23 cellular contexts compared by ENCODE assay signal in genomic region chr2:15701326-15701907, GRCh38.
DNase-seq lines count a peak whose midpoint lies in the region; ATAC-seq and TF ChIP-seq lines count a peak whose summit lies in the region.
"Had no signal": no experiment of that assay in that cellular context is flagged by ENCODE, and none has a peak within 500 bp of the region (broad histone marks: within the 10 kb centered on the region; RNA-seq: fewer than 3 reads in every experiment).

No MANE protein-coding gene starts in this region.

- no peaks in the 10 kb centered on the region for H3K27me3 Mint-ChIP-seq in neural crest cell (ENCODE audit: low read depth)
- peaks cover 2% of the 10 kb centered on the region for H3K27me3 Mint-ChIP-seq in activated CD4-positive, alpha-beta T cell treated with anti-CD3 and anti-CD28 coated beads, Interleukin-2, amount 10 ng/mL, durations not matched to agents 7 days and 5 days
- H3K27me3 Mint-ChIP-seq: CD4-positive, CD25-positive, alpha-beta regulatory T cell had no signal

- peak overlapping the region in 1 of 2 donors; percentile 6 for H3K9ac ChIP-seq in colonic mucosa (ENCODE audit: low read depth in 2 of 2, low read length in 2 of 2)

- H3K36me3 ChIP-seq in colonic mucosa (no peaks in the 10 kb centered on the region), spleen (no peaks in the 10 kb centered on the region)
- H3K36me3 ChIP-seq: BE2C had no signal

- H3K4me3 Mint-ChIP-seq in neural crest cell = no peak overlapping the region
- no peak overlapping the region for H3K4me3 Mint-ChIP-seq in activated CD4-positive, alpha-beta T cell treated with anti-CD3 and anti-CD28 coated beads, Interleukin-2, amount 10 ng/mL, durations not matched to agents 7 days and 5 days
- H3K4me3 Mint-ChIP-seq: CD4-positive, CD25-positive, alpha-beta regulatory T cell; CD8-positive, alpha-beta memory T cell; GM23338; HFFc6 had no signal

- H3K4me3 ChIP-seq in colonic mucosa (no peak overlapping the region), spleen (no peak overlapping the region)
- H3K4me3 ChIP-seq: GM23338 had no signal

- peaks cover 2% of the 10 kb centered on the region for H3K9me3 Mint-ChIP-seq in neural crest cell
- no peaks in the 10 kb centered on the region for H3K9me3 Mint-ChIP-seq in activated CD4-positive, alpha-beta T cell treated with anti-CD3 and anti-CD28 coated beads, Interleukin-2, amount 10 ng/mL, durations not matched to agents 7 days and 5 days
- H3K9me3 Mint-ChIP-seq: GM23338, HFFc6 had no signal

- POLR2A ChIA-PET in activated CD4-positive, alpha-beta T cell treated with anti-CD3 and anti-CD28 coated beads, Interleukin-2, amount 10 ng/mL, durations not matched to agents 7 days and 5 days (lab: Charles Lee) = no interaction called here

- no peaks in the 10 kb centered on the region for H3K36me3 Mint-ChIP-seq in neural crest cell (ENCODE audit: low read depth)
- no peaks in the 10 kb centered on the region for H3K36me3 Mint-ChIP-seq in activated CD4-positive, alpha-beta T cell treated with anti-CD3 and anti-CD28 coated beads, Interleukin-2, amount 10 ng/mL, durations not matched to agents 7 days and 5 days (ENCODE audit: low read depth)
- H3K36me3 Mint-ChIP-seq: CD4-positive, CD25-positive, alpha-beta regulatory T cell; CD8-positive, alpha-beta memory T cell had no signal

- H3K27me3 ChIP-seq in colonic mucosa (no peaks in the 10 kb centered on the region), spleen (replicated peaks in 1 of 7) (no peaks in the 10 kb centered on the region)
- H3K27me3 ChIP-seq: BE2C had no signal

- no peak for TF ChIP-seq POLR2A in spleen (IDR thresholded peaks at IDR 0.05)

- CTCF ChIA-PET in activated CD4-positive, alpha-beta T cell treated with anti-CD3 and anti-CD28 coated beads, Interleukin-2, amount 10 ng/mL, durations not matched to agents 7 days and 5 days (lab: Charles Lee) = no interaction called here

- H3K27ac Mint-ChIP-seq in neural crest cell (ENCODE audit: unreplicated experiment) = peak overlapping the region; percentile 70
- H3K27ac Mint-ChIP-seq in activated CD4-positive, alpha-beta T cell treated with anti-CD3 and anti-CD28 coated beads, Interleukin-2, amount 10 ng/mL, durations not matched to agents 7 days and 5 days = no peak overlapping the region
- H3K27ac Mint-ChIP-seq: CD4-positive, CD25-positive, alpha-beta regulatory T cell; CD8-positive, alpha-beta memory T cell; GM23338; HFFc6 had no signal

- H3K4me1 ChIP-seq in colonic mucosa (no peaks in the 10 kb centered on the region), spleen (peaks cover 0 to 19% (median 10%) of the 10 kb centered on the region in 6 donors)
- H3K4me1 ChIP-seq: BE2C had no signal

- intact Hi-C loops in colonic mucosa (cut with DNase I) (no loop called here), spleen (cut with DNase I; ENCODE audit: low total_unique reads) (no loop called here), Right ventricle myocardium inferior (cut with DNase I) (no loop called here)

- TF ChIP-seq CTCF in colonic mucosa (IDR thresholded peaks at IDR 0.05) (no peak), neural crest cell (conservative IDR thresholded peaks at IDR 0.05) (no peak), spleen (IDR thresholded peaks at IDR 0.05 in 8 of 11, conservative IDR thresholded peaks at IDR 0.05 in 3 of 11) (no peak)

- DNase-seq in RPMI8226 (peak; percentile 29), colonic mucosa (peak; percentile 65), neural crest cell (ENCODE audit: low read depth, low spot score) (no peak), spleen (peak; percentile 27), Right ventricle myocardium inferior (ENCODE audit: missing footprints) (no peak), DMS153 treated with DMSO at 0.1 percent for 48 hours (lab: John Stamatoyannopoulos, UW; ENCODE audit: unreplicated experiment) (no peak)
- no peak for DNase-seq in effector CD8-positive, alpha-beta T cell (lab: John Stamatoyannopoulos, UW)
- no peak for DNase-seq in activated CD4-positive, alpha-beta T cell treated with anti-CD3 and anti-CD28 coated beads, Interleukin-2, amount 10 ng/mL, durations not matched to agents 7 days and 5 days
- DNase-seq: ACHN; BE2C; C1 segment of cervical spinal cord; CD4-positive, CD25-positive, alpha-beta regulatory T cell; CD8-positive, alpha-beta memory T cell; COR-L47; DMS 273 treated with DMSO at 0.1 percent for 48 hours; DMS79; GDM1; H7; HFFc6; IMR-90; KBM-7 had no signal

- peaks cover 19% of the 10 kb centered on the region for H3K4me1 Mint-ChIP-seq in neural crest cell
- H3K4me1 Mint-ChIP-seq in activated CD4-positive, alpha-beta T cell treated with anti-CD3 and anti-CD28 coated beads, Interleukin-2, amount 10 ng/mL, durations not matched to agents 7 days and 5 days = no peaks in the 10 kb centered on the region
- H3K4me1 Mint-ChIP-seq: CD4-positive, CD25-positive, alpha-beta regulatory T cell; CD8-positive, alpha-beta memory T cell had no signal

- 72 to 80% (median 76%) methylated on average over 11 of the region's 11 CpGs for WGBS in spleen, 5 donors

- H3K27ac ChIP-seq in colonic mucosa (no peak overlapping the region), spleen (no peak overlapping the region)

- H3K9me3 ChIP-seq in colonic mucosa = no peaks in the 10 kb centered on the region
- no peaks in the 10 kb centered on the region for H3K9me3 ChIP-seq in spleen
- H3K9me3 ChIP-seq: BE2C had no signal

- no peak for ATAC-seq in Right ventricle myocardium inferior
- ATAC-seq: GM23338, HCT116 had no signal

Comparison
In these comparisons a context has a peak if more than half of its experiments do, and no peak if none do; other contexts are left out.
1. DNase-seq: peak in RPMI8226 (single experiment), colonic mucosa (single experiment) and spleen (single experiment); none in neural crest cell (single experiment), Right ventricle myocardium inferior (single experiment), effector CD8-positive, alpha-beta T cell (single experiment), DMS153 treated with DMSO at 0.1 percent for 48 hours (single experiment) and activated CD4-positive, alpha-beta T cell treated with anti-CD3 and anti-CD28 coated beads, Interleukin-2, amount 10 ng/mL, durations not matched to agents 7 days and 5 days (single experiment).